In genomic region chr11:65892137-65892540, GRCh38 we compare ENCODE assay signal across 8 cellular contexts. TPM values are rescaled to one million over a fixed set of nuclear protein-coding genes. Genes with fewer than 3 reads are reported as not detected.
DNase-seq lines count a peak whose midpoint lies in the region; TF ChIP-seq lines count a peak whose summit lies in the region.
"Not testable (repeated sequence)": the region's sequence is repeated elsewhere in the genome, so short reads cannot be mapped to it uniquely, and the experiment has no call there.

No MANE protein-coding gene starts in this region.

- H3K27ac Mint-ChIP-seq in Calu3 (ENCODE audit: unreplicated experiment), result peak overlapping the region; percentile 25

- TF ChIP-seq EP300 in ovary (IDR thresholded peaks at IDR 0.05), result not testable (repeated sequence)

- H3K27me3 ChIP-seq in WERI-Rb-1 (ENCODE audit: insufficient read depth, low read depth, severe bottlenecking); adrenal gland; layer of hippocampus (ENCODE audit: control insufficient read depth, insufficient read depth, low read length); ovary: not testable (repeated sequence)

- DNase-seq in Calu3; WERI-Rb-1; epithelial cell of esophagus (ENCODE audit: low read depth); ovary: not testable (repeated sequence)
- DNase-seq in adrenal gland, result peak in 1 of 7 donors; percentile 51

- intact Hi-C loops in Calu3 (cut with micrococcal nuclease; ENCODE audit: unreplicated experiment); adrenal gland (cut with DNase I); ovary (cut with DNase I): not testable (repeated sequence)

- H3K27ac ChIP-seq in KOPT-K1 (ENCODE audit: low read depth, low read length, poor library complexity, severe bottlenecking) (peak overlapping the region; percentile 71), WERI-Rb-1 (peak overlapping the region; percentile 86; the same call in 1 of the 2 replicates), adrenal gland (peak overlapping the region; percentile 26 to 99 (median 96)), layer of hippocampus (ENCODE audit: low read depth, low read length) (peak overlapping the region; percentile 95), ovary (peak overlapping the region; percentile 91 to 95), temporal lobe (ENCODE audit: low read depth, low read length) (peak overlapping the region; percentile 69)

- peaks cover 50 to 52% of the 10 kb centered on the region in 2 donors for H3K4me1 ChIP-seq in adrenal gland (replicated peaks in 1 of 2)
- H3K4me1 ChIP-seq in ovary (ENCODE audit: insufficient read depth), result peaks cover 21% of the 10 kb centered on the region

- not testable (repeated sequence) for H3K9me3 Mint-ChIP-seq in Calu3 (ENCODE audit: low read depth, unreplicated experiment)

- TF ChIP-seq CTCF in Calu3 (IDR thresholded peaks at IDR 0.05; ENCODE audit: unreplicated experiment); WERI-Rb-1 (IDR thresholded peaks at IDR 0.05; ENCODE audit: low read depth, low read length); adrenal gland (IDR thresholded peaks at IDR 0.05); epithelial cell of esophagus (IDR thresholded peaks at IDR 0.05; ENCODE audit: insufficient read depth, low read depth, low read length, missing control alignments); ovary (IDR thresholded peaks at IDR 0.05): not testable (repeated sequence)

- not testable (repeated sequence) for TF ChIP-seq POLR2A in adrenal gland (IDR thresholded peaks at IDR 0.05); ovary (IDR thresholded peaks at IDR 0.05)

- WGBS in adrenal gland, 4 donors, result 32 to 41% (median 37%) methylated on average over 4 to 5 of the region's 5 CpGs
- 29 to 34% (median 32%) methylated on average over 5 of the region's 5 CpGs for WGBS in ovary, 3 donors

- not testable (repeated sequence) for H3K36me3 ChIP-seq in KOPT-K1 (ENCODE audit: insufficient read depth, low read length); WERI-Rb-1; adrenal gland (replicated peaks in 1 of 2); ovary

- H3K27me3 Mint-ChIP-seq in Calu3 (ENCODE audit: unreplicated experiment), result not testable (repeated sequence)

- BruUV-seq in Calu3 (replicated peaks; lab: Mats Ljungman, UMichigan), result not testable (repeated sequence)

- peak overlapping the region; percentile 87 for H3K4me3 ChIP-seq in WERI-Rb-1 (ENCODE audit: low read depth, low read length)
- peak overlapping the region in 2 of 4 donors; percentile 53 to 62 for H3K4me3 ChIP-seq in adrenal gland
- peak overlapping the region; percentile 67 for H3K4me3 ChIP-seq in epithelial cell of esophagus (ENCODE audit: low read length)
- peak overlapping the region; percentile 55 for H3K4me3 ChIP-seq in ovary

- H3K36me3 Mint-ChIP-seq in Calu3 (ENCODE audit: insufficient read depth, unreplicated experiment), result peaks cover 98% of the 10 kb centered on the region

- peaks cover 59% of the 10 kb centered on the region for H3K4me1 Mint-ChIP-seq in Calu3 (ENCODE audit: low read depth, unreplicated experiment)

- not testable (repeated sequence) for H3K9me3 ChIP-seq in KOPT-K1 (ENCODE audit: insufficient read depth, low read length, poor library complexity, severe bottlenecking); WERI-Rb-1 (ENCODE audit: severe bottlenecking); adrenal gland (replicated peaks in 1 of 3); ovary

- CTCF ChIA-PET in Calu3 (lab: Charles Lee), result interaction anchor here (0.9 to 2.1 kb wide), 4 partner anchors 8 to 32 kb away, joined by 3 to 8 read pairs (median 4); partner anchors contain the start of genes FOSL1 and MUS81

- H3K4me3 Mint-ChIP-seq in Calu3 (ENCODE audit: low read depth, unreplicated experiment), result peak overlapping the region; percentile 83

RNA-seq across cellular contexts. Expression of gene CCDC85B, which starts 1.7 kb away (rescaled TPM):
- 26.6 and 30.2 TPM in 2 replicates for total RNA-seq in Calu3 (2022)
- total RNA-seq in adrenal gland, result 100 to 1,000 TPM in 2 of 8 donors, 10 to 100 TPM in 6; 30.9 to 162 (median 66.0) TPM
- polyA plus RNA-seq in adrenal gland, result 100 to 1,000 TPM in 1 of 3 donors, 10 to 100 TPM in 1, under 1 TPM in 1; 0.16 to 124 (median 57.6) TPM
- 10 to 100 TPM; 31.5 to 85.0 (median 58.1) TPM for total RNA-seq in ovary
- 10 to 100 TPM in 1 of 2 donors, not detected in 1; 41.5 TPM for polyA plus RNA-seq in ovary
- total RNA-seq in temporal lobe, result 12.0 TPM

RNA-seq across cellular contexts. Expression of gene FIBP, which starts 3.9 kb away (rescaled TPM):
- 75.8 and 79.2 TPM in 2 replicates for total RNA-seq in Calu3 (2022)
- total RNA-seq in adrenal gland, result 100 to 1,000 TPM in 2 of 8 donors, 10 to 100 TPM in 6; 57.9 to 183 (median 72.5) TPM
- polyA plus RNA-seq in adrenal gland, result 10 to 100 TPM; 71.3 to 87.4 (median 72.5) TPM
- total RNA-seq in ovary, result 10 to 100 TPM; 32.5 to 71.7 (median 44.2) TPM
- polyA plus RNA-seq in ovary, result 10 to 100 TPM; 40.1 to 74.2 TPM
- total RNA-seq in temporal lobe, result 109 TPM

RNA-seq across cellular contexts. Expression of gene FOSL1, which starts 8.0 kb away (rescaled TPM):
- total RNA-seq in Calu3 (2022), result 69.8 and 76.1 TPM in 2 replicates
- total RNA-seq in adrenal gland, result 10 to 100 TPM in 1 of 8 donors, 1 to 10 TPM in 7; 2.7 to 34.4 (median 4.0) TPM
- polyA plus RNA-seq in adrenal gland, result 10 to 100 TPM; 12.0 to 32.4 (median 12.7) TPM
- 1 to 10 TPM in 4 of 7 donors, under 1 TPM in 3; 0.61 to 9.4 (median 1.1) TPM for total RNA-seq in ovary
- 1 to 10 TPM in 1 of 2 donors, under 1 TPM in 1; 0.94 to 1.0 TPM for polyA plus RNA-seq in ovary
- not detected for total RNA-seq in temporal lobe

RNA-seq across cellular contexts. Expression of gene CTSW, which starts 12.5 kb away (rescaled TPM):
- not detected in 2 replicates for total RNA-seq in Calu3 (2022)
- 1 to 10 TPM in 3 of 8 donors, under 1 TPM in 3, not detected in 2; 0.28 to 3.4 (median 0.94) TPM for total RNA-seq in adrenal gland
- polyA plus RNA-seq in adrenal gland, result 1 to 10 TPM in 2 of 3 donors, under 1 TPM in 1; 0.88 to 4.8 (median 2.9) TPM
- total RNA-seq in ovary, result 1 to 10 TPM in 2 of 7 donors, under 1 TPM in 5; 0.30 to 1.3 (median 0.81) TPM
- polyA plus RNA-seq in ovary, result under 1 TPM; 0.75 to 0.91 TPM
- not detected for total RNA-seq in temporal lobe

RNA-seq across cellular contexts. Expression of gene EFEMP2, which starts 19.5 kb away (rescaled TPM):
- total RNA-seq in Calu3 (2022) (3.4 and 3.8 TPM in 2 replicates), adrenal gland (100 to 1,000 TPM in 2 of 8 donors, 10 to 100 TPM in 6; 34.4 to 111 (median 63.6) TPM), ovary (100 to 1,000 TPM in 5 of 7 donors, 10 to 100 TPM in 2; 48.2 to 172 (median 144) TPM), temporal lobe (8.4 TPM)
- polyA plus RNA-seq in adrenal gland (100 to 1,000 TPM in 1 of 3 donors, 10 to 100 TPM in 2; 20.3 to 156 (median 92.9) TPM), ovary (100 to 1,000 TPM in 1 of 2 donors, 10 to 100 TPM in 1; 46.6 to 109 TPM)
